1 cellular context compared by ENCODE assay signal in the genomic region with DNA sequence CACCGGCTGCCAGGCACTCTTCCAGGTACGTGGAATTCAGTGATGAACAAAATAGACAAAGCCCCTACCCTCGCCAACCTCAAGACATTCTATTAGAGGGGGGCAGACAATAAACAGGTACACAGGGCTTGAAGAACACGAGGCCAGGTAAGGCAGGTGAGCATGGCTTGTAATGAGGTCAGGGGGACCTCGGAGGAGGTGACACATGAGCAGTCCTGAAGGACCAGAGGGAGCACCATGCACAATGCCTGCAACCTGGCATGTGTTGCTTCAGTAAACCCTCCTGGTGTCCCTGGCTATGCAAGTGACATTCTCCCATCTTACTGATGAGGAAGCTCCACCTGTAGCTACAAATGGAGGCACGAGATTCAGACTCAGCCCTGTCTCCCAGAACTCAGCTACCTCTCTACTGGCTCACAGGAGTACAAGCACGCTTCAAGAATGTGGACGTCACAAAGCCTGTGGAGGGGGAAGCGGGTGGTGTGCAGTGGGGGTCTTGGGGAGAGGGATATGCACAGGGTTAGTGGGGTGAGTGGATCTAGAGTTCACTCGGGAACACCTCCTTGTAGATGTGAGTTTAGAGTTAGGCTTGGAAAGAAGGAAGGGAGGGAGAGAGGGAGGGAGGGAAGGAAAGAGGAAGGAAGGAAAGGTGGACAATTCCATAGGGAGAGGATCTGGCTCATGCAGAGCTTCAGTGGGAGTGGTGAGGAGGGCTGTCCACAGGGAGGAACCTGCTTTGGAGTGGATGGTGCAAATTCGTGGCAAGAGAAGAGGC.
TF ChIP-seq lines count a peak whose summit lies in the region.

No MANE protein-coding gene starts in this region.

TF ChIP-seq in HepG2, 621 proteins besides CTCF, POLR2A, EP300 and RAD21 (continued from another document and continues in another):
- TF ChIP-seq AHDC1 (CRISPR knock-in tag; IDR thresholded peaks at IDR 0.05; ENCODE audit: borderline replicate concordance), result no peak
- no peak for TF ChIP-seq ZNF260 (CRISPR knock-in tag; IDR thresholded peaks at IDR 0.05; ENCODE audit: borderline replicate concordance, low read depth)
- no peak for TF ChIP-seq U2AF1 (optimal IDR thresholded peaks at IDR 0.05; ENCODE audit: low read depth, low read length)
- TF ChIP-seq, protein P1, sequence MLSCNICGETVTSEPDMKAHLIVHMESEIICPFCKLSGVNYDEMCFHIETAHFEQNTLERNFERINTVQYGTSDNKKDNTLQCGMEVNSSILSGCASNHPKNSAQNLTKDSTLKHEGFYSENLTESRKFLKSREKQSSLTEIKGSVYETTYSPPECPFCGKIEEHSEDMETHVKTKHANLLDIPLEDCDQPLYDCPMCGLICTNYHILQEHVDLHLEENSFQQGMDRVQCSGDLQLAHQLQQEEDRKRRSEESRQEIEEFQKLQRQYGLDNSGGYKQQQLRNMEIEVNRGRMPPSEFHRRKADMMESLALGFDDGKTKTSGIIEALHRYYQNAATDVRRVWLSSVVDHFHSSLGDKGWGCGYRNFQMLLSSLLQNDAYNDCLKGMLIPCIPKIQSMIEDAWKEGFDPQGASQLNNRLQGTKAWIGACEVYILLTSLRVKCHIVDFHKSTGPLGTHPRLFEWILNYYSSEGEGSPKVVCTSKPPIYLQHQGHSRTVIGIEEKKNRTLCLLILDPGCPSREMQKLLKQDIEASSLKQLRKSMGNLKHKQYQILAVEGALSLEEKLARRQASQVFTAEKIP (CRISPR knock-in tag; IDR thresholded peaks at IDR 0.05; ENCODE audit: borderline replicate concordance), result no peak
- peak; percentile 39; the same call in 1 of the 2 replicates for TF ChIP-seq POLR2AphosphoS2 (IDR thresholded peaks at IDR 0.05; ENCODE audit: low read depth, low read length)
- no peak for TF ChIP-seq MAFG (CRISPR knock-in tag; IDR thresholded peaks at IDR 0.05)
- no peak for TF ChIP-seq ZNF552 (CRISPR knock-in tag; IDR thresholded peaks at IDR 0.05; ENCODE audit: borderline replicate concordance)
- 0 out of 2 replicates have a peak, but pooled peaks have one; percentile 14 for TF ChIP-seq POLR2G (IDR thresholded peaks at IDR 0.05; ENCODE audit: low read depth, low read length)
- no peak for TF ChIP-seq ZNF3 (CRISPR knock-in tag; IDR thresholded peaks at IDR 0.05)
- TF ChIP-seq ZFP41 (CRISPR knock-in tag; IDR thresholded peaks at IDR 0.05; ENCODE audit: borderline replicate concordance), result no peak
- TF ChIP-seq RBM22 (optimal IDR thresholded peaks at IDR 0.05; ENCODE audit: low read length), result peak; percentile 15
- no peak for TF ChIP-seq ISL2 (CRISPR knock-in tag; IDR thresholded peaks at IDR 0.05)
- TF ChIP-seq ZKSCAN1 (IDR thresholded peaks at IDR 0.05; ENCODE audit: low read length), result no peak
- TF ChIP-seq, protein P2, sequence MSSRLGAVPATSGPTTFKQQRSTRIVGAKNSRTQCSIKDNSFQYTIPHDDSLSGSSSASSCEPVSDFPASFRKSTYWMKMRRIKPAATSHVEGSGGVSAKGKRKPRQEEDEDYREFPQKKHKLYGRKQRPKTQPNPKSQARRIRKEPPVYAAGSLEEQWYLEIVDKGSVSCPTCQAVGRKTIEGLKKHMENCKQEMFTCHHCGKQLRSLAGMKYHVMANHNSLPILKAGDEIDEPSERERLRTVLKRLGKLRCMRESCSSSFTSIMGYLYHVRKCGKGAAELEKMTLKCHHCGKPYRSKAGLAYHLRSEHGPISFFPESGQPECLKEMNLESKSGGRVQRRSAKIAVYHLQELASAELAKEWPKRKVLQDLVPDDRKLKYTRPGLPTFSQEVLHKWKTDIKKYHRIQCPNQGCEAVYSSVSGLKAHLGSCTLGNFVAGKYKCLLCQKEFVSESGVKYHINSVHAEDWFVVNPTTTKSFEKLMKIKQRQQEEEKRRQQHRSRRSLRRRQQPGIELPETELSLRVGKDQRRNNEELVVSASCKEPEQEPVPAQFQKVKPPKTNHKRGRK (CRISPR knock-in tag; IDR thresholded peaks at IDR 0.05), result no peak
- TF ChIP-seq CC2D1A (CRISPR knock-in tag; IDR thresholded peaks at IDR 0.05), result no peak
- TF ChIP-seq CCDC6 (CRISPR knock-in tag; IDR thresholded peaks at IDR 0.05), result no peak
- TF ChIP-seq, protein P3, sequence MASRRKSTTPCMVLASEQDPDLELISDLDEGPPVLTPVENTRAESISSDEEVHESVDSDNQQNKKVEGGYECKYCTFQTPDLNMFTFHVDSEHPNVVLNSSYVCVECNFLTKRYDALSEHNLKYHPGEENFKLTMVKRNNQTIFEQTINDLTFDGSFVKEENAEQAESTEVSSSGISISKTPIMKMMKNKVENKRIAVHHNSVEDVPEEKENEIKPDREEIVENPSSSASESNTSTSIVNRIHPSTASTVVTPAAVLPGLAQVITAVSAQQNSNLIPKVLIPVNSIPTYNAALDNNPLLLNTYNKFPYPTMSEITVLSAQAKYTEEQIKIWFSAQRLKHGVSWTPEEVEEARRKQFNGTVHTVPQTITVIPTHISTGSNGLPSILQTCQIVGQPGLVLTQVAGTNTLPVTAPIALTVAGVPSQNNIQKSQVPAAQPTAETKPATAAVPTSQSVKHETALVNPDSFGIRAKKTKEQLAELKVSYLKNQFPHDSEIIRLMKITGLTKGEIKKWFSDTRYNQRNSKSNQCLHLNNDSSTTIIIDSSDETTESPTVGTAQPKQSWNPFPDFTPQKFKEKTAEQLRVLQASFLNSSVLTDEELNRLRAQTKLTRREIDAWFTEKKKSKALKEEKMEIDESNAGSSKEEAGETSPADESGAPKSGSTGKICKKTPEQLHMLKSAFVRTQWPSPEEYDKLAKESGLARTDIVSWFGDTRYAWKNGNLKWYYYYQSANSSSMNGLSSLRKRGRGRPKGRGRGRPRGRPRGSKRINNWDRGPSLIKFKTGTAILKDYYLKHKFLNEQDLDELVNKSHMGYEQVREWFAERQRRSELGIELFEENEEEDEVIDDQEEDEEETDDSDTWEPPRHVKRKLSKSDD (CRISPR knock-in tag; IDR thresholded peaks at IDR 0.05; ENCODE audit: low read depth), result no peak
- TF ChIP-seq ZNF207 (IDR thresholded peaks at IDR 0.05; ENCODE audit: borderline replicate concordance), result no peak
- TF ChIP-seq SP5 (CRISPR knock-in tag; IDR thresholded peaks at IDR 0.05; ENCODE audit: borderline replicate concordance, low read depth), result no peak
- no peak for TF ChIP-seq FOSL1 (CRISPR knock-in tag; IDR thresholded peaks at IDR 0.05; ENCODE audit: borderline replicate concordance)
- TF ChIP-seq, protein P4, sequence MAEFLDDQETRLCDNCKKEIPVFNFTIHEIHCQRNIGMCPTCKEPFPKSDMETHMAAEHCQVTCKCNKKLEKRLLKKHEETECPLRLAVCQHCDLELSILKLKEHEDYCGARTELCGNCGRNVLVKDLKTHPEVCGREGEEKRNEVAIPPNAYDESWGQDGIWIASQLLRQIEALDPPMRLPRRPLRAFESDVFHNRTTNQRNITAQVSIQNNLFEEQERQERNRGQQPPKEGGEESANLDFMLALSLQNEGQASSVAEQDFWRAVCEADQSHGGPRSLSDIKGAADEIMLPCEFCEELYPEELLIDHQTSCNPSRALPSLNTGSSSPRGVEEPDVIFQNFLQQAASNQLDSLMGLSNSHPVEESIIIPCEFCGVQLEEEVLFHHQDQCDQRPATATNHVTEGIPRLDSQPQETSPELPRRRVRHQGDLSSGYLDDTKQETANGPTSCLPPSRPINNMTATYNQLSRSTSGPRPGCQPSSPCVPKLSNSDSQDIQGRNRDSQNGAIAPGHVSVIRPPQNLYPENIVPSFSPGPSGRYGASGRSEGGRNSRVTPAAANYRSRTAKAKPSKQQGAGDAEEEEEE (CRISPR knock-in tag; IDR thresholded peaks at IDR 0.05; ENCODE audit: borderline replicate concordance), result no peak
- TF ChIP-seq SP140L (CRISPR knock-in tag; IDR thresholded peaks at IDR 0.05; ENCODE audit: borderline replicate concordance), result no peak
- no peak for TF ChIP-seq ZNF180 (CRISPR knock-in tag; IDR thresholded peaks at IDR 0.05; ENCODE audit: borderline replicate concordance, low read depth)
- TF ChIP-seq PRDM10 (CRISPR knock-in tag; IDR thresholded peaks at IDR 0.05; ENCODE audit: low read depth), result no peak
- TF ChIP-seq SSRP1 (CRISPR knock-in tag; IDR thresholded peaks at IDR 0.05), result no peak
- TF ChIP-seq IKZF1 (IDR thresholded peaks at IDR 0.05), result no peak
- TF ChIP-seq CREB1 (IDR thresholded peaks at IDR 0.05), result 0 out of 2 replicates have a peak, but pooled peaks have one; percentile 4
- TF ChIP-seq CREB1 (CRISPR knock-in tag; IDR thresholded peaks at IDR 0.05), result no peak
- no peak for TF ChIP-seq TERF1 (CRISPR knock-in tag; IDR thresholded peaks at IDR 0.05)
- TF ChIP-seq ZNF709 (CRISPR knock-in tag; IDR thresholded peaks at IDR 0.05), result no peak
- no peak for TF ChIP-seq MTA3 (CRISPR knock-in tag; IDR thresholded peaks at IDR 0.05)
- TF ChIP-seq ZNF614 (CRISPR knock-in tag; IDR thresholded peaks at IDR 0.05; ENCODE audit: borderline replicate concordance), result no peak
- TF ChIP-seq ZBTB39 (CRISPR knock-in tag; IDR thresholded peaks at IDR 0.05), result no peak
